Comparison of ENCODE assay signal across 23 cellular contexts in the genomic region with DNA sequence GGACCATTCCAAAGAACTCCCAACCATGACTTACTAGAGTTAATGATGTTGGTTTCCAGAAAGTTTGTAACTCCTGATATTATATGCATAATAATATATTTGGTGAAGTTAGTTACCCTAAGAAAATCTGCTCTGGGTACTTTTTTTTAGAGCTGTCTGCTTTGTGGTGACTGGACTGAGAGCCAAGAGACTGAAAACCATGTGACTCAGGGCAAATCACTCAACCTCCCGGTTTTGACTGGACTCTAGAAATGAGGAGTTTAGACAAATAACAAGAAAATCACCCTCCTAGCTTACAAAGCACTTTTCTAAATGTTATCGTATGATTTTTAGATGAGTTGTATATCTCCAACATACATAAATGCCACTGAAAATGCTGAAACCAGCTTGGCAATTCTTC.
"Had no signal": no experiment of that assay in that cellular context is flagged by ENCODE, and none has a peak within 500 bp of the region (broad histone marks: within the 10 kb centered on the region; RNA-seq: fewer than 3 reads in every experiment).

No MANE protein-coding gene starts in this region.

- H3K9me3 ChIP-seq: esophagus squamous epithelium, gastroesophageal sphincter, left ventricle myocardium inferior, neutrophil, right atrium auricular region, sigmoid colon, suprapubic skin, thyroid gland, uterus had no signal

- H3K9me3 Mint-ChIP-seq: effector memory CD8-positive, alpha-beta T cell; type B pancreatic cell had no signal

- FAIRE-seq: colon, kidney, small intestine had no signal

- H3K4me1 Mint-ChIP-seq: naive thymus-derived CD8-positive, alpha-beta T cell had no signal

- H3K36me3 ChIP-seq: esophagus squamous epithelium, gastroesophageal sphincter, left ventricle myocardium inferior, neutrophil, right atrium auricular region, sigmoid colon, suprapubic skin, thyroid gland, uterus had no signal

- H3K36me3 Mint-ChIP-seq: immature natural killer cell; naive thymus-derived CD8-positive, alpha-beta T cell; type B pancreatic cell had no signal

- H3K27me3 Mint-ChIP-seq: dendritic cell treated with granulocyte-macrophage colony-stimulating factor and Interleukin-4, amounts not matched to agents 40 ng/mL and 50 ng/mL, for 4 days; effector memory CD8-positive, alpha-beta T cell; type B pancreatic cell had no signal

- ATAC-seq: effector memory CD8-positive, alpha-beta T cell; gastroesophageal sphincter; naive thymus-derived CD8-positive, alpha-beta T cell had no signal

- H3K4me3 Mint-ChIP-seq: dendritic cell treated with granulocyte-macrophage colony-stimulating factor and Interleukin-4, amounts not matched to agents 40 ng/mL and 50 ng/mL, for 4 days; effector memory CD8-positive, alpha-beta T cell; immature natural killer cell; naive thymus-derived CD8-positive, alpha-beta T cell; type B pancreatic cell had no signal

- H3K27ac ChIP-seq: esophagus squamous epithelium, gastroesophageal sphincter, left ventricle myocardium inferior, neutrophil, right atrium auricular region, sigmoid colon, suprapubic skin, thyroid gland, uterus had no signal

- DNase-seq: effector memory CD8-positive, alpha-beta T cell; esophagus squamous epithelium; glutamatergic neuron; immature natural killer cell; kidney; left cardiac atrium; left ventricle myocardium inferior; naive thymus-derived CD8-positive, alpha-beta T cell; posterior cingulate gyrus; sigmoid colon; small intestine; stimulated activated CD4-positive, alpha-beta T cell treated with anti-CD3 and anti-CD28 coated beads, Interleukin-12 subunit alpha, Interleukin-12 subunit beta, amount 100 ng/mL, for 4 hours; stimulated activated naive CD4-positive, alpha-beta T cell treated with Interleukin-2 at 50 U/mL for 16 hours; thyroid gland; uterus had no signal

- H3K27me3 ChIP-seq: esophagus squamous epithelium, gastroesophageal sphincter, neutrophil, right atrium auricular region, sigmoid colon, suprapubic skin, thyroid gland, uterus had no signal

- H3K27ac Mint-ChIP-seq: dendritic cell treated with granulocyte-macrophage colony-stimulating factor and Interleukin-4, amounts not matched to agents 40 ng/mL and 50 ng/mL, for 4 days; effector memory CD8-positive, alpha-beta T cell; immature natural killer cell; naive thymus-derived CD8-positive, alpha-beta T cell; type B pancreatic cell had no signal

- H3K4me1 ChIP-seq: uterus had no signal

- H3K4me3 ChIP-seq: esophagus squamous epithelium, gastroesophageal sphincter, left ventricle myocardium inferior, lung, right atrium auricular region, sigmoid colon, suprapubic skin, thyroid gland, uterus had no signal
